1 cellular context compared by ENCODE assay signal in the genomic region with DNA sequence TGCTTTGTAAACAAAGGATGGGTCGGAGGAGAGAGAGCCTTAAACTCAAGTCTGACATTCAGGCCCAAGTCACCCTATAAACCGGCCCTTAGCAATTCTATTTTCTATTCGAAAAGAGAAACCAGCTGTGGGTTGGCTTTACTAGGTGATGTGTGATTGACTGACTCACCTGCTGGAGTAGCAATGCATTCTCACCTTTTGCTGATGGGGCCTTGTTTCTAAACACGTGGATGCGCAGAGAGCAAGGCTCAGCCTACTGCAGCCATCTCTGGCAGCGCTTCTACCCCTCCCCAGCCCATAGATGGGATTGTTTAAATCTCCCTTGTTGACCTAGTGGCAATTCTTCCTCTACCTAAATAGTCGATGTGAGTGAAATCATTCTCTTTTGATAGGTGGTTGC.
TF ChIP-seq lines count a peak whose summit lies in the region.

No MANE protein-coding gene starts in this region.

TF ChIP-seq in K562, 482 proteins besides CTCF, POLR2A, EP300 and RAD21 (continued from another document):
- TF ChIP-seq, protein P1, sequence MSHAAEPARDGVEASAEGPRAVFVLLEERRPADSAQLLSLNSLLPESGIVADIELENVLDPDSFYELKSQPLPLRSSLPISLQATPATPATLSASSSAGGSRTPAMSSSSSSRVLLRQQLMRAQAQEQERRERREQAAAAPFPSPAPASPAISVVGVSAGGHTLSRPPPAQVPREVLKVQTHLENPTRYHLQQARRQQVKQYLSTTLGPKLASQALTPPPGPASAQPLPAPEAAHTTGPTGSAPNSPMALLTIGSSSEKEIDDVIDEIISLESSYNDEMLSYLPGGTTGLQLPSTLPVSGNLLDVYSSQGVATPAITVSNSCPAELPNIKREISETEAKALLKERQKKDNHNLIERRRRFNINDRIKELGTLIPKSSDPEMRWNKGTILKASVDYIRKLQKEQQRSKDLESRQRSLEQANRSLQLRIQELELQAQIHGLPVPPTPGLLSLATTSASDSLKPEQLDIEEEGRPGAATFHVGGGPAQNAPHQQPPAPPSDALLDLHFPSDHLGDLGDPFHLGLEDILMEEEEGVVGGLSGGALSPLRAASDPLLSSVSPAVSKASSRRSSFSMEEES (CRISPR knock-in tag; IDR thresholded peaks at IDR 0.05), result no peak
- TF ChIP-seq SIN3B (IDR thresholded peaks at IDR 0.05; ENCODE audit: low read depth) (no peak), KLF10 (CRISPR knock-in tag; IDR thresholded peaks at IDR 0.05) (no peak), LEF1 (IDR thresholded peaks at IDR 0.05) (no peak), ZNF583 (CRISPR knock-in tag; IDR thresholded peaks at IDR 0.05) (no peak), HNRNPK (IDR thresholded peaks at IDR 0.05; ENCODE audit: low read depth, low read length, poor library complexity, severe bottlenecking) (no peak), ELF1 (tag; IDR thresholded peaks at IDR 0.05) (no peak), ZFPM2 (CRISPR knock-in tag; IDR thresholded peaks at IDR 0.05) (no peak), SRSF9 (IDR thresholded peaks at IDR 0.05; ENCODE audit: borderline replicate concordance, low read depth, low read length) (no peak), XRCC5 (IDR thresholded peaks at IDR 0.05; ENCODE audit: low read depth, low read length) (no peak), LARP7 (IDR thresholded peaks at IDR 0.05) (no peak)
- TF ChIP-seq, protein P2, sequence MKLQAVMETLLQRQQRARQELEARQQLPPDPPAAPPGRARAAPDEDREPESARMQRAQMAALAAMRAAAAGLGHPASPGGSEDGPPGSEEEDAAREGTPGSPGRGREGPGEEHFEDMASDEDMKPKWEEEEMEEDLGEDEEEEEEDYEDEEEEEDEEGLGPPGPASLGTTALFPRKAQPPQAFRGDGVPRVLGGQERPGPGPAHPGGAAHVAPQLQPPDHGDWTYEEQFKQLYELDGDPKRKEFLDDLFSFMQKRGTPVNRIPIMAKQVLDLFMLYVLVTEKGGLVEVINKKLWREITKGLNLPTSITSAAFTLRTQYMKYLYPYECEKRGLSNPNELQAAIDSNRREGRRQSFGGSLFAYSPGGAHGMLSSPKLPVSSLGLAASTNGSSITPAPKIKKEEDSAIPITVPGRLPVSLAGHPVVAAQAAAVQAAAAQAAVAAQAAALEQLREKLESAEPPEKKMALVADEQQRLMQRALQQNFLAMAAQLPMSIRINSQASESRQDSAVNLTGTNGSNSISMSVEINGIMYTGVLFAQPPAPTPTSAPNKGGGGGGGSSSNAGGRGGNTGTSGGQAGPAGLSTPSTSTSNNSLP (IDR thresholded peaks at IDR 0.05; ENCODE audit: borderline replicate concordance, low read depth, low read length), result no peak
- TF ChIP-seq, protein P3, sequence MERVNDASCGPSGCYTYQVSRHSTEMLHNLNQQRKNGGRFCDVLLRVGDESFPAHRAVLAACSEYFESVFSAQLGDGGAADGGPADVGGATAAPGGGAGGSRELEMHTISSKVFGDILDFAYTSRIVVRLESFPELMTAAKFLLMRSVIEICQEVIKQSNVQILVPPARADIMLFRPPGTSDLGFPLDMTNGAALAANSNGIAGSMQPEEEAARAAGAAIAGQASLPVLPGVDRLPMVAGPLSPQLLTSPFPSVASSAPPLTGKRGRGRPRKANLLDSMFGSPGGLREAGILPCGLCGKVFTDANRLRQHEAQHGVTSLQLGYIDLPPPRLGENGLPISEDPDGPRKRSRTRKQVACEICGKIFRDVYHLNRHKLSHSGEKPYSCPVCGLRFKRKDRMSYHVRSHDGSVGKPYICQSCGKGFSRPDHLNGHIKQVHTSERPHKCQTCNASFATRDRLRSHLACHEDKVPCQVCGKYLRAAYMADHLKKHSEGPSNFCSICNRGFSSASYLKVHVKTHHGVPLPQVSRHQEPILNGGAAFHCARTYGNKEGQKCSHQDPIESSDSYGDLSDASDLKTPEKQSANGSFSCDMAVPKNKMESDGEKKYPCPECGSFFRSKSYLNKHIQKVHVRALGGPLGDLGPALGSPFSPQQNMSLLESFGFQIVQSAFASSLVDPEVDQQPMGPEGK (CRISPR knock-in tag; IDR thresholded peaks at IDR 0.05; ENCODE audit: borderline replicate concordance), result no peak
